In genomic region chr3:184941408-184941807, GRCh38 we compare ENCODE assay signal across 25 cellular contexts.
"Had no signal": no experiment of that assay in that cellular context is flagged by ENCODE, and none has a peak within 500 bp of the region (broad histone marks: within the 10 kb centered on the region; RNA-seq: fewer than 3 reads in every experiment).

No MANE protein-coding gene starts in this region.

- H3K4me2 ChIP-seq: hepatocyte had no signal

- H3K4me1 Mint-ChIP-seq: naive B cell, natural killer cell had no signal

- H3K27me3 ChIP-seq: hepatocyte, ovary, right atrium auricular region, stomach, testis, thyroid gland, transverse colon, upper lobe of left lung, vagina had no signal

- H3K4me1 ChIP-seq: left ventricle myocardium inferior, right atrium auricular region, stomach, testis, thyroid gland, transverse colon, upper lobe of left lung, vagina had no signal

- ATAC-seq: natural killer cell; sciatic nerve; stimulated activated naive B cell treated with anti-CD40 and anti-IgM and Interleukin-4, amounts not matched to agents 10 μg/mL and 1 μg/mL and 100 μg/mL, for 72 hours; stimulated activated naive CD8-positive, alpha-beta T cell treated with anti-CD3 and anti-CD28 coated beads, Interleukin-15, Interleukin-2, amounts not matched to agents 100 U/mL and 50 U/mL, for 24 hours had no signal

- DNase-seq: islet precursor cell; left ventricle myocardium inferior; mesendoderm; naive B cell; natural killer cell; ovary; stimulated activated CD4-positive, alpha-beta T cell treated with anti-CD3 and anti-CD28 coated beads, Interleukin-12 subunit alpha, Interleukin-12 subunit beta, amount 100 ng/mL, for 4 hours; stimulated activated CD4-positive, alpha-beta T cell treated with anti-CD3 and anti-CD28 coated beads, Interleukin-15, amount 100 ng/mL, for 24 hours; stimulated activated CD4-positive, alpha-beta T cell treated with anti-CD3 and anti-CD28 coated beads, Interleukin-2, amount 100 ng/mL, for 24 hours; stimulated activated CD4-positive, alpha-beta T cell treated with anti-CD3 and anti-CD28 coated beads, Interleukin-4, amount 100 ng/mL, for 1 hour; stimulated activated naive B cell treated with anti-CD40 and anti-IgM and Interleukin-4, amounts not matched to agents 10 μg/mL and 1 μg/mL and 100 μg/mL, for 72 hours; stimulated activated naive CD8-positive, alpha-beta T cell treated with anti-CD3 and anti-CD28 coated beads, Interleukin-15, Interleukin-2, amounts not matched to agents 100 U/mL and 50 U/mL, for 24 hours; stomach; testis; thyroid gland; transverse colon; upper lobe of left lung had no signal

- H3K27ac Mint-ChIP-seq: mesothelial cell of epicardium; natural killer cell; progenitor cell of endocrine pancreas; stimulated activated naive B cell treated with anti-CD40 and anti-IgM and Interleukin-4, amounts not matched to agents 10 μg/mL and 1 μg/mL and 100 μg/mL, for 72 hours had no signal

- H3K27me3 Mint-ChIP-seq: naive B cell; progenitor cell of endocrine pancreas; stimulated activated naive B cell treated with anti-CD40 and anti-IgM and Interleukin-4, amounts not matched to agents 10 μg/mL and 1 μg/mL and 100 μg/mL, for 72 hours had no signal

- H3K4me3 Mint-ChIP-seq: mesothelial cell of epicardium; naive B cell; natural killer cell; stimulated activated naive B cell treated with anti-CD40 and anti-IgM and Interleukin-4, amounts not matched to agents 10 μg/mL and 1 μg/mL and 100 μg/mL, for 72 hours had no signal

- H3K9me3 Mint-ChIP-seq: mesothelial cell of epicardium; naive B cell; natural killer cell; stimulated activated naive B cell treated with anti-CD40 and anti-IgM and Interleukin-4, amounts not matched to agents 10 μg/mL and 1 μg/mL and 100 μg/mL, for 72 hours had no signal

- H3K27ac ChIP-seq: hepatocyte, left ventricle myocardium inferior, ovary, right atrium auricular region, skin epidermis, stomach, testis, thyroid gland, transverse colon, upper lobe of left lung, vagina had no signal

- H3K79me2 ChIP-seq: hepatocyte had no signal

- H3K9me3 ChIP-seq: left ventricle myocardium inferior, ovary, right atrium auricular region, stomach, testis, thyroid gland, transverse colon, upper lobe of left lung, vagina had no signal

- H3K4me3 ChIP-seq: hepatocyte, left ventricle myocardium inferior, lung, ovary, right atrium auricular region, skin epidermis, stomach, testis, thyroid gland, transverse colon, upper lobe of left lung, vagina had no signal

- H3K36me3 ChIP-seq: ovary, right atrium auricular region had no signal

- H2AFZ ChIP-seq: hepatocyte had no signal
